In the genomic region with DNA sequence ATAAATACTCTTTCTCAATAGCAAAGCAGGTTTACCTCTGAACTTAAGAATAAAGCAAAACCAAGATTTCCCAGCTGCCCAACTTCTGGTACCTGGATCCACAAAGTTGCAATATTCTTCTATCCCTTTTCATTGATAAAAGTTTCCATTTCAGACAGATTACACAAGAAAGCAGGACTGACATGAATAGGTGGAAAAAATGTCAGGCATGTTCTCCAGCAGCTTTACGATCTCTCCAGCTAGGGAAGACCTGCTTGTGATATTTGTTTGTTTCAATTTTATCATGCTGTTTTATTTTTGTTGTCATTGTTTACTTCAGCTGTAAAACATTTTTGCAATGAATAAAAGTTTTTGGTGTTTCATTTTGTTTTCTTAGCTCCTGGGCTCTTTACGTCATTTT, we compare ENCODE assay signal across 17 cellular contexts.
"Had no signal": no experiment of that assay in that cellular context is flagged by ENCODE, and none has a peak within 500 bp of the region (broad histone marks: within the 10 kb centered on the region; RNA-seq: fewer than 3 reads in every experiment).

No MANE protein-coding gene starts in this region.

- H3K9me3 ChIP-seq: neutrophil had no signal

- H3K27ac Mint-ChIP-seq: activated T-helper 17 cell treated with anti-CD3 and anti-CD28 coated beads, Interleukin-2, amount 50 U/mL, for 72 hours; endodermal cell; naive B cell; stimulated activated effector memory CD8-positive, alpha-beta T cell treated with anti-CD3 and anti-CD28 coated beads, Interleukin-12 subunit alpha, Interleukin-12 subunit beta, amount 100 ng/mL, for 72 hours; type B pancreatic cell had no signal

- H3K9me3 Mint-ChIP-seq: activated T-helper 17 cell treated with anti-CD3 and anti-CD28 coated beads, Interleukin-2, amount 50 U/mL, for 72 hours; endodermal cell; naive B cell; stimulated activated effector memory CD8-positive, alpha-beta T cell treated with anti-CD3 and anti-CD28 coated beads, Interleukin-12 subunit alpha, Interleukin-12 subunit beta, amount 100 ng/mL, for 72 hours; type B pancreatic cell had no signal

- H3K36me3 ChIP-seq: neutrophil had no signal

- H3K4me1 ChIP-seq: parathyroid adenoma had no signal

- H3K27me3 Mint-ChIP-seq: activated T-helper 17 cell treated with anti-CD3 and anti-CD28 coated beads, Interleukin-2, amount 50 U/mL, for 72 hours; naive B cell had no signal

- H3K27ac ChIP-seq: neutrophil, parathyroid adenoma had no signal

- H3K4me3 Mint-ChIP-seq: activated T-helper 17 cell treated with anti-CD3 and anti-CD28 coated beads, Interleukin-2, amount 50 U/mL, for 72 hours; endodermal cell; stimulated activated effector memory CD8-positive, alpha-beta T cell treated with anti-CD3 and anti-CD28 coated beads, Interleukin-12 subunit alpha, Interleukin-12 subunit beta, amount 100 ng/mL, for 72 hours; type B pancreatic cell had no signal

- H3K4me3 ChIP-seq: lung had no signal

- DNase-seq: activated CD4-positive, alpha-beta T cell treated with anti-CD3 and anti-CD28 coated beads for 4 hours; endodermal cell; midbrain; naive B cell; stimulated activated CD4-positive, alpha-beta T cell treated with anti-CD3 and anti-CD28 coated beads, Interleukin-12 subunit alpha, Interleukin-12 subunit beta, amount 100 ng/mL, for 4 hours; stimulated activated CD4-positive, alpha-beta T cell treated with anti-CD3 and anti-CD28 coated beads, Interleukin-2, amount 100 ng/mL, for 24 hours; substantia nigra; T-helper 2 cell had no signal

- FAIRE-seq: astrocyte, bronchial epithelial cell, islet of Langerhans had no signal

- ATAC-seq: activated T-helper 17 cell treated with anti-CD3 and anti-CD28 coated beads, Interleukin-2, amount 50 U/mL, for 72 hours; stimulated activated effector memory CD8-positive, alpha-beta T cell treated with anti-CD3 and anti-CD28 coated beads, Interleukin-12 subunit alpha, Interleukin-12 subunit beta, amount 100 ng/mL, for 72 hours had no signal

- H3K36me3 Mint-ChIP-seq: naive B cell, type B pancreatic cell had no signal
